ENCODE assay signal across 1 cellular context in the genomic region with DNA sequence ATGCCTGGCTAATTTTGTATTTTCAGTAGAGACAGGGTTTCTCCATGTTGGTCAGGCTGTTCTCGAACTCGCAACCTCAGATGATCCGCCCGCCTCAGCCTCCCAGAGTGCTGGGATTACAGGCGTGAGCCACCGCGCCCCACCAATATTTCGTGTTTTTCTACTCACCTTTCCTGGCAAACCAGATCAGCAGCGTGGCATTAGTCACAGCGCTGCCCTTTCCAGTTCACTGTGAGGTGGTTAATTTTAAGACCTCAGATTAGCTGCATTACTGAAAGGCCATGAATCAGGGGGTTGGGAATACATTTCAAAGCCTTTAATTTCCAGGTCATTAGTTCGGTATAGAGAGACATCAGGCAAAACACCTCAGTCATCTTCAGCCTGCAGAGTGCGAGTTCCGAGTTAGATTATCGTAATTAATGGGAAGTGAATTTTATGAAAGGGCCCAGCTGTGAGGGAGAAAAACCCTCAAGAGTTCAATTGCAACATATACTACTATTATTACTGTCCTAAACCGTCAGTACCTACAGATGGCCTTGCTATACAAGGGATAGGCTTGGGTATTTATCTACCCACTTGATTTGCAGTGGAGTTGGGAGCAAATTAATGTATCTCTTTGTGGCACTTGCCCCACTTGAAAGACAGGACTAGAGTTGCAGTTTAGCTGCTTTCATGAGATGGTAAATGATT.
TF ChIP-seq lines count a peak whose summit lies in the region.

No MANE protein-coding gene starts in this region.

TF ChIP-seq in WTC11, 78 proteins besides CTCF, POLR2A, EP300 and RAD21 (continued from another document):
- no peak for TF ChIP-seq NR3C1 (CRISPR knock-in tag; conservative IDR thresholded peaks at IDR 0.05; ENCODE audit: low read depth)
- no peak for TF ChIP-seq SMAD3 (CRISPR knock-in tag; IDR thresholded peaks at IDR 0.05; ENCODE audit: borderline replicate concordance)
- TF ChIP-seq, protein P1, sequence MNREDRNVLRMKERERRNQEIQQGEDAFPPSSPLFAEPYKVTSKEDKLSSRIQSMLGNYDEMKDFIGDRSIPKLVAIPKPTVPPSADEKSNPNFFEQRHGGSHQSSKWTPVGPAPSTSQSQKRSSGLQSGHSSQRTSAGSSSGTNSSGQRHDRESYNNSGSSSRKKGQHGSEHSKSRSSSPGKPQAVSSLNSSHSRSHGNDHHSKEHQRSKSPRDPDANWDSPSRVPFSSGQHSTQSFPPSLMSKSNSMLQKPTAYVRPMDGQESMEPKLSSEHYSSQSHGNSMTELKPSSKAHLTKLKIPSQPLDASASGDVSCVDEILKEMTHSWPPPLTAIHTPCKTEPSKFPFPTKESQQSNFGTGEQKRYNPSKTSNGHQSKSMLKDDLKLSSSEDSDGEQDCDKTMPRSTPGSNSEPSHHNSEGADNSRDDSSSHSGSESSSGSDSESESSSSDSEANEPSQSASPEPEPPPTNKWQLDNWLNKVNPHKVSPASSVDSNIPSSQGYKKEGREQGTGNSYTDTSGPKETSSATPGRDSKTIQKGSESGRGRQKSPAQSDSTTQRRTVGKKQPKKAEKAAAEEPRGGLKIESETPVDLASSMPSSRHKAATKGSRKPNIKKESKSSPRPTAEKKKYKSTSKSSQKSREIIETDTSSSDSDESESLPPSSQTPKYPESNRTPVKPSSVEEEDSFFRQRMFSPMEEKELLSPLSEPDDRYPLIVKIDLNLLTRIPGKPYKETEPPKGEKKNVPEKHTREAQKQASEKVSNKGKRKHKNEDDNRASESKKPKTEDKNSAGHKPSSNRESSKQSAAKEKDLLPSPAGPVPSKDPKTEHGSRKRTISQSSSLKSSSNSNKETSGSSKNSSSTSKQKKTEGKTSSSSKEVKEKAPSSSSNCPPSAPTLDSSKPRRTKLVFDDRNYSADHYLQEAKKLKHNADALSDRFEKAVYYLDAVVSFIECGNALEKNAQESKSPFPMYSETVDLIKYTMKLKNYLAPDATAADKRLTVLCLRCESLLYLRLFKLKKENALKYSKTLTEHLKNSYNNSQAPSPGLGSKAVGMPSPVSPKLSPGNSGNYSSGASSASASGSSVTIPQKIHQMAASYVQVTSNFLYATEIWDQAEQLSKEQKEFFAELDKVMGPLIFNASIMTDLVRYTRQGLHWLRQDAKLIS (CRISPR knock-in tag; IDR thresholded peaks at IDR 0.05; ENCODE audit: borderline replicate concordance): no peak
- TF ChIP-seq FOXP1 (CRISPR knock-in tag; IDR thresholded peaks at IDR 0.05; ENCODE audit: borderline replicate concordance): no peak
